In genomic region chrX:54495814-54496516, GRCh38 we compare ENCODE assay signal across 8 cellular contexts. TPM values are rescaled to one million over a fixed set of nuclear protein-coding genes. Genes with fewer than 3 reads are reported as not detected.
A peak's percentile ranks its signal among the peaks of the same experiment; 100 is the strongest.
DNase-seq lines count a peak whose midpoint lies in the region; ATAC-seq and TF ChIP-seq lines count a peak whose summit lies in the region.

Gene FGD1 (minus strand): TSS chrX:54496234. CDS start chrX:54495432, 802 bp downstream.

- TF ChIP-seq POLR2A in suprapubic skin (IDR thresholded peaks at IDR 0.05), result no peak

- H3K9me3 Mint-ChIP-seq in activated T-cell treated with anti-CD3 and anti-CD28 coated beads, Interleukin-2, amount 50 U/mL, for 72 hours, result no peaks in the 10 kb centered on the region
- H3K9me3 Mint-ChIP-seq in natural killer cell, result no peaks in the 10 kb centered on the region

- no peak for TF ChIP-seq EP300 in suprapubic skin (IDR thresholded peaks at IDR 0.05)

- H3K4me3 Mint-ChIP-seq in activated T-cell treated with anti-CD3 and anti-CD28 coated beads, Interleukin-2, amount 50 U/mL, for 72 hours, result peak within 1 kb of the TSS; percentile 68 to 73
- peak within 1 kb of the TSS; percentile 72 for H3K4me3 Mint-ChIP-seq in natural killer cell

- H3K27me3 ChIP-seq in suprapubic skin, result no peaks in the 10 kb centered on the region

- peak; percentile 93 for DNase-seq in 8988T
- peak; percentile 71 for DNase-seq in GM20000 (ENCODE audit: low spot score)
- DNase-seq in NCI-H69 (lab: John Stamatoyannopoulos, UW), result peak; percentile 75
- DNase-seq in activated T-cell treated with anti-CD3 and anti-CD28 coated beads, Interleukin-2, amount 50 U/mL, for 72 hours, result peak; percentile 43 to 47
- DNase-seq in fibroblast of the aortic adventitia (ENCODE audit: low read depth), result peak; percentile 52
- DNase-seq in natural killer cell, result no peak
- peak in 1 of 2 donors; percentile 76 for DNase-seq in suprapubic skin (ENCODE audit: low spot score in 2 of 2)

- peak; percentile 71 to 75 for ATAC-seq in activated T-cell treated with anti-CD3 and anti-CD28 coated beads, Interleukin-2, amount 50 U/mL, for 72 hours (replicated peaks in 1 of 2)
- ATAC-seq in natural killer cell, result peak; percentile 24 to 57 (median 55)
- no peak for ATAC-seq in HG03097 (IDR thresholded peaks at IDR 0.05; ENCODE audit: low FRiP score, unreplicated experiment)

- intact Hi-C loops in natural killer cell (cut with micrococcal nuclease), result no loop called here

- no peak within 1 kb of the TSS for H3K27ac Mint-ChIP-seq in activated T-cell treated with anti-CD3 and anti-CD28 coated beads, Interleukin-2, amount 50 U/mL, for 72 hours
- H3K27ac Mint-ChIP-seq in natural killer cell, result no peak within 1 kb of the TSS

- no peaks in the 10 kb centered on the region for H3K36me3 ChIP-seq in suprapubic skin

- H3K4me1 ChIP-seq in suprapubic skin, result peaks cover 7% of the 10 kb centered on the region

- peaks cover 0 to 3% of the 10 kb centered on the region in 2 donors for H3K36me3 Mint-ChIP-seq in activated T-cell treated with anti-CD3 and anti-CD28 coated beads, Interleukin-2, amount 50 U/mL, for 72 hours (ENCODE audit: insufficient read depth in 2 of 2)
- H3K36me3 Mint-ChIP-seq in natural killer cell, result no peaks in the 10 kb centered on the region

- no peak for TF ChIP-seq CTCF in GM20000 (IDR thresholded peaks at IDR 0.05; ENCODE audit: extremely low read depth, missing control alignments)
- TF ChIP-seq CTCF in fibroblast of the aortic adventitia (IDR thresholded peaks at IDR 0.05; ENCODE audit: insufficient read depth, low read length), result no peak
- no peak for TF ChIP-seq CTCF in natural killer cell (IDR thresholded peaks at IDR 0.05)
- no peak for TF ChIP-seq CTCF in suprapubic skin (IDR thresholded peaks at IDR 0.05)

- H3K27me3 Mint-ChIP-seq in activated T-cell treated with anti-CD3 and anti-CD28 coated beads, Interleukin-2, amount 50 U/mL, for 72 hours (ENCODE audit: low read depth), result peaks cover 52% of the 10 kb centered on the region
- peaks cover 48 to 49% of the 10 kb centered on the region in 2 donors for H3K27me3 Mint-ChIP-seq in natural killer cell (ENCODE audit: low read depth in 2 of 2)

- peaks cover 8% of the 10 kb centered on the region for H3K4me1 Mint-ChIP-seq in activated T-cell treated with anti-CD3 and anti-CD28 coated beads, Interleukin-2, amount 50 U/mL, for 72 hours (ENCODE audit: low read depth)
- H3K4me1 Mint-ChIP-seq in natural killer cell, result peaks cover 6 to 14% of the 10 kb centered on the region in 2 donors

- peak within 1 kb of the TSS; percentile 59 for H3K27ac ChIP-seq in suprapubic skin

- no peaks in the 10 kb centered on the region for H3K9me3 ChIP-seq in suprapubic skin

- 22% methylated on average over 37 of the region's 51 CpGs for WGBS in suprapubic skin

- H3K4me3 ChIP-seq in fibroblast of the aortic adventitia (ENCODE audit: low read depth, low read length), result peak within 1 kb of the TSS; percentile 71
- peak within 1 kb of the TSS; percentile 73 for H3K4me3 ChIP-seq in suprapubic skin

RNA-seq across cellular contexts. Expression of gene FGD1, which starts in this region (rescaled TPM):
- under 1 TPM; 0.32 to 0.46 TPM for total RNA-seq in activated T-cell treated with anti-CD3 and anti-CD28 coated beads, Interleukin-2, amount 50 U/mL, for 72 hours
- total RNA-seq in fibroblast of the aortic adventitia (ENCODE audit: low replicate concordance) (11.1 and 11.9 TPM in 2 replicates), natural killer cell (under 1 TPM in 1 of 3 donors, not detected in 2; 0.07 TPM), suprapubic skin (1 to 10 TPM; 5.8 to 9.5 (median 8.6) TPM)

Comparison
In these comparisons a context has a peak if more than half of its experiments do, and no peak if none do; other contexts are left out.
1. Peak in DNase-seq and ATAC-seq in activated T-cell treated with anti-CD3 and anti-CD28 coated beads, Interleukin-2, amount 50 U/mL, for 72 hours; RNA of the gene not detected or under 1 TPM.
2. Peak in ATAC-seq in natural killer cell; RNA of the gene not detected or under 1 TPM.